ENCODE assay signal across 6 cellular contexts in genomic region chr5:139393497-139394122, GRCh38. TPM values are rescaled to one million over a fixed set of nuclear protein-coding genes. Genes with fewer than 3 reads are reported as not detected.
DNase-seq lines count a peak whose midpoint lies in the region; ATAC-seq and TF ChIP-seq lines count a peak whose summit lies in the region.

No MANE protein-coding gene starts in this region.

- H3K27ac Mint-ChIP-seq in central memory CD8-positive, alpha-beta T cell (ENCODE audit: low read depth), result peak overlapping the region; percentile 78

- peaks cover 52% of the 10 kb centered on the region for H3K4me1 ChIP-seq in psoas muscle

- no peaks in the 10 kb centered on the region for H3K27me3 Mint-ChIP-seq in central memory CD8-positive, alpha-beta T cell

- H3K36me3 ChIP-seq in psoas muscle (ENCODE audit: insufficient read depth in 1 of 2, low read depth in 1 of 2), result peaks cover 0 to 10% of the 10 kb centered on the region in 2 donors

- no peaks in the 10 kb centered on the region for H3K27me3 ChIP-seq in psoas muscle (ENCODE audit: insufficient read depth in 3 of 3, low read length in 2 of 3)

- peak overlapping the region; percentile 87 for H3K4me3 Mint-ChIP-seq in central memory CD8-positive, alpha-beta T cell

- intact Hi-C loops in psoas muscle (cut with DNase I), result loop anchor here in 1 of 2 donors (5.0 kb wide), 1 partner anchor 51 kb away; the partner anchor contains the start of gene PAIP2

- H3K27ac ChIP-seq in psoas muscle, result peak overlapping the region; percentile 100

- no peak for ATAC-seq in central memory CD8-positive, alpha-beta T cell (replicated peaks; ENCODE audit: extremely low read depth, poor library complexity, severe bottlenecking)
- no peak for ATAC-seq in psoas muscle
- ATAC-seq in GM18861 (IDR thresholded peaks at IDR 0.05; ENCODE audit: unreplicated experiment), result no peak

- no peaks in the 10 kb centered on the region for H3K9me3 Mint-ChIP-seq in central memory CD8-positive, alpha-beta T cell

- H3K4me3 ChIP-seq in psoas muscle, result peak overlapping the region; percentile 93

- H3K36me3 Mint-ChIP-seq in central memory CD8-positive, alpha-beta T cell (ENCODE audit: insufficient read depth), result peaks cover 19% of the 10 kb centered on the region

- no peaks in the 10 kb centered on the region for H3K9me3 ChIP-seq in psoas muscle

- peak; percentile 58 for DNase-seq in HuH-7.5 (ENCODE audit: low spot score)
- DNase-seq in central memory CD8-positive, alpha-beta T cell (ENCODE audit: low spot score in 2 of 2), result no peak
- no peak for DNase-seq in psoas muscle
- no peak for DNase-seq in SW480 (ENCODE audit: low spot score)
- no peak for DNase-seq in NCI-H1930 (lab: John Stamatoyannopoulos, UW)

- TF ChIP-seq CTCF in psoas muscle (IDR thresholded peaks at IDR 0.05), result no peak

- 10 to 19% (median 14%) methylated on average over 49 of the region's 49 CpGs for WGBS in psoas muscle, 3 donors

- H3K4me1 Mint-ChIP-seq in central memory CD8-positive, alpha-beta T cell, result peaks cover 40% of the 10 kb centered on the region

RNA-seq across cellular contexts. Expression of gene PROB1, which starts 1.3 kb away (rescaled TPM):
- 10 to 100 TPM; 42.3 to 86.7 (median 67.9) TPM for total RNA-seq in psoas muscle
- 10 to 100 TPM; 15.2 to 31.3 (median 30.1) TPM for polyA plus RNA-seq in psoas muscle

RNA-seq across cellular contexts. Expression of gene MZB1, which starts 3.9 kb away (rescaled TPM):
- total RNA-seq in psoas muscle, result 1 to 10 TPM in 2 of 4 donors, under 1 TPM in 2; 0.57 to 1.2 (median 0.84) TPM
- polyA plus RNA-seq in psoas muscle, result under 1 TPM; 0.03 to 0.25 (median 0.25) TPM

RNA-seq across cellular contexts. Expression of gene SPATA24, which starts 10.3 kb away (rescaled TPM):
- total RNA-seq in psoas muscle, result 10 to 100 TPM in 2 of 4 donors, 1 to 10 TPM in 2; 6.7 to 14.6 (median 10.6) TPM
- 10 to 100 TPM; 11.2 to 18.8 (median 18.3) TPM for polyA plus RNA-seq in psoas muscle

RNA-seq across cellular contexts. Expression of gene SLC23A1, which starts 10.5 kb away (rescaled TPM):
- not detected for total RNA-seq in psoas muscle
- polyA plus RNA-seq in psoas muscle, result under 1 TPM in 1 of 3 donors, not detected in 2; 0.03 TPM

RNA-seq across cellular contexts. Expression of gene DNAJC18, which starts 45.7 kb away (rescaled TPM):
- 10 to 100 TPM in 2 of 4 donors, 1 to 10 TPM in 2; 9.0 to 10.7 (median 10.2) TPM for total RNA-seq in psoas muscle
- polyA plus RNA-seq in psoas muscle, result 10 to 100 TPM in 2 of 3 donors, 1 to 10 TPM in 1; 2.6 to 14.5 (median 13.7) TPM
